In the genomic region with DNA sequence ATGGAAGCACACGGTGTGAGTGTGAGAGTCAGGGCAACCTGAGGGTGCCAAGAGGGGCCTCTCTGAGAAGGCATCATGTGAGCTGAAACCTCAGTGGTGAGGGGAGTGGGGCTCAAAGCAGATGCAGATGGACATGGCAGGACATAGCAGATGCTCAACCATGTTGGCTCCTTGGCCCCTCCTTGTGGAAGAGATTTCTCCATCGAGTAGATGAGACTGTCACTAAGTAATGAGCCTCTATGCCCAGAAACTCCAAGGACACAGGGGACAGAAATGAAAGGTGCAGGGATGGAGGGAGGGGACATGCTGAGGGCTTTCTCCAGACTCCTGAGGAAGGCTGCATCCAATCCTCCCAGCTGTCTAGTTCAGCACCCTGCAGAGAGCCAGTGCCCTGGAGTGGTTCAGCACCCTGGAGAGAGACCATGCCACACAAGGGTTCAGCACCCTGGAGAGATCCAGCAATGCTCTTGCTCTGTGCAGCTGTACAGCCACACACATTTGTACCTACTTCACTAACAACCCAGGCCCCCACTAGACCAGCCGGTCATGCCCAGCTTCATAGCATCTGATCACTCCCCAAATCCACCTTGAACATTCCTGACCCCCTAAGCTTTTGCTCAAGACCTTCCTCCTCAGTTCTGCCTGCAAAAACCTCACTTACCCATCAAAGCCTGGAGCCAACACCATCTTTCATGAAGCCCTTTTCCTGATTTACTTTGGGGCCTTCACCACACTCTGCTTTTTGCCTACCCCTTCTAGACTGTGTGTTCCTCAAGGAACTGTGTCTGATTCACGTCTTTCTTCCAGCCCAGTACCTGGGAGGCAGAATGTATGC, we compare ENCODE assay signal across 9 cellular contexts.
A peak's percentile ranks its signal among the peaks of the same experiment; 100 is the strongest.
DNase-seq lines count a peak whose midpoint lies in the region; ATAC-seq and TF ChIP-seq lines count a peak whose summit lies in the region.
"Had no signal": no experiment of that assay in that cellular context is flagged by ENCODE, and none has a peak within 500 bp of the region (broad histone marks: within the 10 kb centered on the region; RNA-seq: fewer than 3 reads in every experiment).

No MANE protein-coding gene starts in this region.

- no peak overlapping the region for H3K4me3 Mint-ChIP-seq in effector memory CD8-positive, alpha-beta T cell
- H3K4me3 Mint-ChIP-seq: activated T-cell treated with anti-CD3 and anti-CD28 coated beads, Interleukin-2, amount 50 U/mL, for 4 hours had no signal

- H3K27ac ChIP-seq in right atrium auricular region (no peak overlapping the region), RWPE2 (ENCODE audit: poor library complexity, severe bottlenecking) (no peak overlapping the region), aorta (ENCODE audit: low read depth in 1 of 2, low read length in 2 of 2) (no peak overlapping the region)

- H3K4me1 ChIP-seq in right atrium auricular region (no peaks in the 10 kb centered on the region), RWPE2 (ENCODE audit: insufficient read depth, poor library complexity, severe bottlenecking) (no peaks in the 10 kb centered on the region), aorta (ENCODE audit: control insufficient read depth in 1 of 2, insufficient read depth in 2 of 2, low read length in 2 of 2) (no peaks in the 10 kb centered on the region)

- H3K27me3 Mint-ChIP-seq in effector memory CD8-positive, alpha-beta T cell, result peaks cover 16 to 34% of the 10 kb centered on the region in 2 donors

- H3K9me3 ChIP-seq in right atrium auricular region, result no peaks in the 10 kb centered on the region
- H3K9me3 ChIP-seq in RWPE2 (ENCODE audit: severe bottlenecking), result no peaks in the 10 kb centered on the region
- no peaks in the 10 kb centered on the region for H3K9me3 ChIP-seq in aorta (ENCODE audit: control insufficient read depth, low read length)

- intact Hi-C loops in Right ventricle myocardium inferior (cut with DNase I), result no loop called here
- intact Hi-C loops in aorta (cut with DNase I), result no loop called here

- H3K27me3 ChIP-seq in right atrium auricular region (no peaks in the 10 kb centered on the region), RWPE2 (ENCODE audit: insufficient read depth, poor library complexity, severe bottlenecking) (no peaks in the 10 kb centered on the region), aorta (ENCODE audit: control insufficient read depth in 1 of 2, insufficient read depth in 2 of 2, low read length in 1 of 2) (no peaks in the 10 kb centered on the region)

- H3K4me3 ChIP-seq in right atrium auricular region (no peak overlapping the region), RWPE2 (ENCODE audit: severe bottlenecking) (no peak overlapping the region), aorta (ENCODE audit: low read length in 2 of 2) (no peak overlapping the region)

- H3K36me3 ChIP-seq in right atrium auricular region (no peaks in the 10 kb centered on the region), RWPE2 (ENCODE audit: low read depth) (no peaks in the 10 kb centered on the region), aorta (ENCODE audit: control insufficient read depth in 1 of 2, insufficient read depth in 2 of 2, low read length in 1 of 2) (no peaks in the 10 kb centered on the region)

- 44 to 50% methylated on average over 4 of the region's 4 CpGs for WGBS in aorta, 2 donors

- DNase-seq in Right ventricle myocardium inferior (ENCODE audit: missing footprints) (no peak), right atrium auricular region (ENCODE audit: low spot score) (no peak), RWPE2 (ENCODE audit: low spot score) (no peak), myocyte (ENCODE audit: low read depth) (peak; percentile 83), aorta (no peak)
- peak in 2 of 3 experiments; percentile 5 to 7 for DNase-seq in effector memory CD8-positive, alpha-beta T cell
- DNase-seq: activated T-cell treated with anti-CD3 and anti-CD28 coated beads, Interleukin-2, amount 50 U/mL, for 4 hours had no signal

- no peaks in the 10 kb centered on the region for H3K9me3 Mint-ChIP-seq in effector memory CD8-positive, alpha-beta T cell

- ATAC-seq in Right ventricle myocardium inferior (peak; percentile 89), RWPE2 (ENCODE audit: low read depth) (peak; percentile 94), aorta (ENCODE audit: low FRiP score) (peak; percentile 84), HG03175 (IDR thresholded peaks at IDR 0.05; ENCODE audit: unreplicated experiment) (no peak), GM19452 (IDR thresholded peaks at IDR 0.05; ENCODE audit: unreplicated experiment) (no peak)
- ATAC-seq in effector memory CD8-positive, alpha-beta T cell (replicated peaks), result no peak

- H3K4me1 Mint-ChIP-seq in effector memory CD8-positive, alpha-beta T cell (ENCODE audit: low read depth in 2 of 2), result no peaks in the 10 kb centered on the region

- no peak overlapping the region for H3K27ac Mint-ChIP-seq in effector memory CD8-positive, alpha-beta T cell

- H3K36me3 Mint-ChIP-seq in effector memory CD8-positive, alpha-beta T cell (ENCODE audit: insufficient read depth), result no peaks in the 10 kb centered on the region

- no peak for TF ChIP-seq CTCF in right atrium auricular region (IDR thresholded peaks at IDR 0.05)
- no peak for TF ChIP-seq CTCF in RWPE2 (IDR thresholded peaks at IDR 0.05; ENCODE audit: poor library complexity, severe bottlenecking)

Comparison
In these comparisons a context has a peak if more than half of its experiments do, and no peak if none do; other contexts are left out.
1. ATAC-seq: peak in Right ventricle myocardium inferior (single experiment), RWPE2 (single experiment) and aorta (single experiment); none in effector memory CD8-positive, alpha-beta T cell (single experiment), HG03175 (single experiment) and GM19452 (single experiment).
2. DNase-seq: peak in effector memory CD8-positive, alpha-beta T cell (2 of 3) and myocyte (single experiment); none in Right ventricle myocardium inferior (single experiment), right atrium auricular region (single experiment), RWPE2 (single experiment) and aorta (0 of 2).